Comparison of ENCODE assay signal across 9 cellular contexts in genomic region chr5:132103969-132104391, GRCh38. TPM values are rescaled to one million over a fixed set of nuclear protein-coding genes. Genes with fewer than 3 reads are reported as not detected.
DNase-seq lines count a peak whose midpoint lies in the region; ATAC-seq and TF ChIP-seq lines count a peak whose summit lies in the region.
"Had no signal": no experiment of that assay in that cellular context is flagged by ENCODE, and none has a peak within 500 bp of the region (broad histone marks: within the 10 kb centered on the region; RNA-seq: fewer than 3 reads in every experiment).

No MANE protein-coding gene starts in this region.

- peak overlapping the region; percentile 8 for H3K27ac Mint-ChIP-seq in activated naive CD4-positive, alpha-beta T cell treated with anti-CD3 and anti-CD28 coated beads, Interleukin-2, amount 50 U/mL, for 24 hours
- H3K27ac Mint-ChIP-seq in activated T-helper 1 cell treated with anti-CD3 and anti-CD28 coated beads, Interleukin-12 subunit alpha, Interleukin-12 subunit beta, Interleukin-2, Interleukin-4 antibody, amounts not matched to agents 30 ng/mL and 10 ng/mL and 1 ng/mL, durations not matched to agents 14 hours and 24 hours and 36 hours, result peak overlapping the region; percentile 100

- ATAC-seq in HG03095 (IDR thresholded peaks at IDR 0.05; ENCODE audit: unreplicated experiment) (peak; percentile 14), upper lobe of left lung (ENCODE audit: low FRiP score in 2 of 2) (peak in 1 of 2 donors; percentile 72)

- no peaks in the 10 kb centered on the region for H3K27me3 Mint-ChIP-seq in activated naive CD4-positive, alpha-beta T cell treated with anti-CD3 and anti-CD28 coated beads, Interleukin-2, amount 50 U/mL, for 24 hours
- H3K27me3 Mint-ChIP-seq in activated T-helper 1 cell treated with anti-CD3 and anti-CD28 coated beads, Interleukin-12 subunit alpha, Interleukin-12 subunit beta, Interleukin-2, Interleukin-4 antibody, amounts not matched to agents 30 ng/mL and 10 ng/mL and 1 ng/mL, durations not matched to agents 14 hours and 24 hours and 36 hours (ENCODE audit: insufficient read depth), result no peaks in the 10 kb centered on the region

- H3K27ac ChIP-seq in upper lobe of left lung, result peak overlapping the region in 3 of 4 donors; percentile 36 to 77 (median 69)

- TF ChIP-seq POLR2A in upper lobe of left lung (IDR thresholded peaks at IDR 0.05), result no peak

- H3K9me3 Mint-ChIP-seq in activated naive CD4-positive, alpha-beta T cell treated with anti-CD3 and anti-CD28 coated beads, Interleukin-2, amount 50 U/mL, for 24 hours, result no peaks in the 10 kb centered on the region
- no peaks in the 10 kb centered on the region for H3K9me3 Mint-ChIP-seq in activated T-helper 1 cell treated with anti-CD3 and anti-CD28 coated beads, Interleukin-12 subunit alpha, Interleukin-12 subunit beta, Interleukin-2, Interleukin-4 antibody, amounts not matched to agents 30 ng/mL and 10 ng/mL and 1 ng/mL, durations not matched to agents 14 hours and 24 hours and 36 hours

- H3K4me1 ChIP-seq in upper lobe of left lung, result peaks cover 10 to 23% (median 17%) of the 10 kb centered on the region in 4 donors

- peaks cover 52% of the 10 kb centered on the region for H3K4me1 Mint-ChIP-seq in activated naive CD4-positive, alpha-beta T cell treated with anti-CD3 and anti-CD28 coated beads, Interleukin-2, amount 50 U/mL, for 24 hours
- H3K4me1 Mint-ChIP-seq in activated T-helper 1 cell treated with anti-CD3 and anti-CD28 coated beads, Interleukin-12 subunit alpha, Interleukin-12 subunit beta, Interleukin-2, Interleukin-4 antibody, amounts not matched to agents 30 ng/mL and 10 ng/mL and 1 ng/mL, durations not matched to agents 14 hours and 24 hours and 36 hours (ENCODE audit: low read depth), result peaks cover 91% of the 10 kb centered on the region

- no peak for DNase-seq in activated naive CD4-positive, alpha-beta T cell treated with Interleukin-2 at 50 U/mL for 16 hours
- DNase-seq in activated T-helper 1 cell treated with anti-CD3 and anti-CD28 coated beads, Interleukin-12 subunit alpha, Interleukin-12 subunit beta, Interleukin-2, Interleukin-4 antibody, amounts not matched to agents 30 ng/mL and 10 ng/mL and 1 ng/mL, durations not matched to agents 14 hours and 24 hours and 36 hours (ENCODE audit: low spot score), result no peak
- DNase-seq in upper lobe of left lung (peak in 1 of 2 donors; percentile 47), NCI-H1105 (lab: John Stamatoyannopoulos, UW) (no peak), H4 (ENCODE audit: low spot score) (no peak), HuH-7 (ENCODE audit: low spot score) (no peak)

- WGBS in upper lobe of left lung, 2 donors, result 41 to 44% methylated on average over 6 of the region's 6 CpGs

- no peaks in the 10 kb centered on the region for H3K36me3 ChIP-seq in upper lobe of left lung

- H3K4me3 ChIP-seq in upper lobe of left lung, result no peak overlapping the region

- no peak for TF ChIP-seq CTCF in upper lobe of left lung (IDR thresholded peaks at IDR 0.05)

- no peaks in the 10 kb centered on the region for H3K36me3 Mint-ChIP-seq in activated naive CD4-positive, alpha-beta T cell treated with anti-CD3 and anti-CD28 coated beads, Interleukin-2, amount 50 U/mL, for 24 hours
- H3K36me3 Mint-ChIP-seq in activated T-helper 1 cell treated with anti-CD3 and anti-CD28 coated beads, Interleukin-12 subunit alpha, Interleukin-12 subunit beta, Interleukin-2, Interleukin-4 antibody, amounts not matched to agents 30 ng/mL and 10 ng/mL and 1 ng/mL, durations not matched to agents 14 hours and 24 hours and 36 hours (ENCODE audit: low read depth), result peaks cover 36% of the 10 kb centered on the region

- intact Hi-C loops in activated T-helper 1 cell treated with anti-CD3 and anti-CD28 coated beads, Interleukin-12 subunit alpha, Interleukin-12 subunit beta, Interleukin-2, Interleukin-4 antibody, amounts not matched to agents 30 ng/mL and 10 ng/mL and 1 ng/mL, durations not matched to agents 14 hours and 24 hours and 36 hours (cut with micrococcal nuclease), result loop anchor here (1.0 to 10.0 kb wide), 7 partner anchors 7 to 817 kb away; partner anchors contain the start of genes CSF2 and SLC22A4

- no peak for TF ChIP-seq EP300 in upper lobe of left lung (IDR thresholded peaks at IDR 0.05)

- no peaks in the 10 kb centered on the region for H3K9me3 ChIP-seq in upper lobe of left lung

- H3K4me3 Mint-ChIP-seq in activated naive CD4-positive, alpha-beta T cell treated with anti-CD3 and anti-CD28 coated beads, Interleukin-2, amount 50 U/mL, for 24 hours, result no peak overlapping the region
- H3K4me3 Mint-ChIP-seq in activated T-helper 1 cell treated with anti-CD3 and anti-CD28 coated beads, Interleukin-12 subunit alpha, Interleukin-12 subunit beta, Interleukin-2, Interleukin-4 antibody, amounts not matched to agents 30 ng/mL and 10 ng/mL and 1 ng/mL, durations not matched to agents 14 hours and 24 hours and 36 hours, result peak overlapping the region; percentile 70

- no peaks in the 10 kb centered on the region for H3K27me3 ChIP-seq in upper lobe of left lung

RNA-seq across cellular contexts. Expression of gene CSF2, which starts 30.4 kb away (rescaled TPM):
- 1,648 and 1,678 TPM in 2 replicates for total RNA-seq in activated T-helper 1 cell treated with anti-CD3 and anti-CD28 coated beads, Interleukin-12 subunit alpha, Interleukin-12 subunit beta, Interleukin-2, Interleukin-4 antibody, amounts not matched to agents 30 ng/mL and 10 ng/mL and 1 ng/mL, durations not matched to agents 14 hours and 24 hours and 36 hours
- 1 to 10 TPM in 5 of 6 donors, not detected in 1; 3.9 to 10.0 (median 4.4) TPM for total RNA-seq in upper lobe of left lung
- 0.37 TPM in 1 of 2 replicates, not detected in the other for total RNA-seq in H4 (2014; rRNA removed; shearing (Covaris generic))

RNA-seq across cellular contexts. Expression of gene IL3, which starts 43.5 kb away (rescaled TPM):
- 94.6 and 98.5 TPM in 2 replicates for total RNA-seq in activated T-helper 1 cell treated with anti-CD3 and anti-CD28 coated beads, Interleukin-12 subunit alpha, Interleukin-12 subunit beta, Interleukin-2, Interleukin-4 antibody, amounts not matched to agents 30 ng/mL and 10 ng/mL and 1 ng/mL, durations not matched to agents 14 hours and 24 hours and 36 hours
- not detected for total RNA-seq in upper lobe of left lung
- total RNA-seq in H4 (2014; rRNA removed; shearing (Covaris generic)), result not detected in 2 replicates
- total RNA-seq: mononuclear cell had no signal

Comparison
In these comparisons a context has a peak if more than half of its experiments do, and no peak if none do; other contexts are left out.
1. RNA of gene CSF2, which starts 30.4 kb away (total RNA-seq): 1,648 to 1,678 TPM in activated T-helper 1 cell treated with anti-CD3 and anti-CD28 coated beads, Interleukin-12 subunit alpha, Interleukin-12 subunit beta, Interleukin-2, Interleukin-4 antibody, amounts not matched to agents 30 ng/mL and 10 ng/mL and 1 ng/mL, durations not matched to agents 14 hours and 24 hours and 36 hours; 3.9 to 10.0 TPM in upper lobe of left lung and 0.37 TPM in H4; every median in the first group is over 100 times any median in the second.
2. RNA of gene IL3, which starts 43.5 kb away (total RNA-seq): 94.6 to 98.5 TPM in activated T-helper 1 cell treated with anti-CD3 and anti-CD28 coated beads, Interleukin-12 subunit alpha, Interleukin-12 subunit beta, Interleukin-2, Interleukin-4 antibody, amounts not matched to agents 30 ng/mL and 10 ng/mL and 1 ng/mL, durations not matched to agents 14 hours and 24 hours and 36 hours; not detected in upper lobe of left lung and not detected in H4; every median in the first group is over 10 times any median in the second.